ENCODE assay signal across 28 cellular contexts in the genomic region with DNA sequence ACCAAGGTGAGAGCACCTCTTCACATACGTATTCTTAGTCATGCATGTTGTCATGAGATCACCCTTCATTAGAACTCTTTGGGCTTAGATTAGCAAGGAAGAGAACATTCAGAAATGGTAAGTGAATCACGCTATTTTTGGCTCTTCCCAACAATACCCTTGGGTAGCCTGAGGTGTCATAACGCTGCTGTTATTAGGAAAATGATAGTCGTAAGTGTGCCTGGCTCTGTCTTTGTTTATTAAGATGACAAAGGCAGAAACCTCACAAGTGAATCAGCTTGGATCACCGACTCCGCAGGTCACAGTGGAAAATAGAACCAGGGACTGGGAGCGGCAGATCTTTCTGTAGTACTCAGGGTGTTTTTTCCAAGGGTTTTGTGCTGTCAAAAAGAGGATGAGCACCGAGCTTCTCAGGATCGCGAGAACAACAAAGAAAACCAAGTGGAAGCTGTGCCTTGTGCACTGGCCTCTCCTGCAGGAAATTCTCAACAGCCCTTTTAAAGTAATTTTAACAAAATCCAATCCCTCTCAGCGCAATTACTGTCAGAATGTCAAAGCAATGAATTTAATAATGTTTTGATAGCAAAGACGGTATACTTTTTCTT. TPM values are rescaled to one million over a fixed set of nuclear protein-coding genes. Genes with fewer than 3 reads are reported as not detected.
DNase-seq lines count a peak whose midpoint lies in the region; ATAC-seq and TF ChIP-seq lines count a peak whose summit lies in the region.
"Had no signal": no experiment of that assay in that cellular context is flagged by ENCODE, and none has a peak within 500 bp of the region (broad histone marks: within the 10 kb centered on the region; RNA-seq: fewer than 3 reads in every experiment).

No MANE protein-coding gene starts in this region.

- H3K27me3 ChIP-seq in GM23248 (replicated peaks; ENCODE audit: insufficient read depth) = no peaks in the 10 kb centered on the region
- H3K27me3 ChIP-seq in SJSA1 (replicated peaks) = no peaks in the 10 kb centered on the region
- no peaks in the 10 kb centered on the region for H3K27me3 ChIP-seq in gastroesophageal sphincter
- no peaks in the 10 kb centered on the region for H3K27me3 ChIP-seq in neuron (ENCODE audit: insufficient read depth, low read length)
- H3K27me3 ChIP-seq: BLaER1 had no signal

- no peak overlapping the region for H3K9ac ChIP-seq in GM23248
- H3K9ac ChIP-seq: BLaER1 had no signal

- no peaks in the 10 kb centered on the region for H3K9me2 ChIP-seq in GM23248 (ENCODE audit: insufficient read depth)

- no peak overlapping the region for H2AFZ ChIP-seq in GM23248
- H2AFZ ChIP-seq in neuron (ENCODE audit: low read depth, low read length) = peak overlapping the region; percentile 18

- WGBS in GM23248 (ENCODE audit: low coverage in 1 of 2, low lambda C conversion rate in 2 of 2, missing lambda C conversion rate in 2 of 2), 2 experiments = 62 to 66% methylated on average over 12 of the region's 12 CpGs
- 22 to 42% methylated on average over 10 to 12 of the region's 12 CpGs for WGBS in gastroesophageal sphincter (ENCODE audit: low coverage in 1 of 2), 2 donors

- ATAC-seq in gastroesophageal sphincter = peak; percentile 71
- no peak for ATAC-seq in GM18868 (IDR thresholded peaks at IDR 0.05; ENCODE audit: unreplicated experiment)
- ATAC-seq in HG03520 (IDR thresholded peaks at IDR 0.05; ENCODE audit: unreplicated experiment) = no peak
- no peak for ATAC-seq in HG03175 (IDR thresholded peaks at IDR 0.05; ENCODE audit: unreplicated experiment)
- ATAC-seq: heart right ventricle; left colon; stimulated activated memory B cell treated with anti-CD40 and anti-IgM and Interleukin-4, amounts not matched to agents 10 μg/mL and 1 μg/mL and 100 μg/mL, for 72 hours had no signal

- no peaks in the 10 kb centered on the region for H3F3A ChIP-seq in GM23248 (ENCODE audit: insufficient read depth)

- H3K4me3 ChIP-seq in GM23248 (no peak overlapping the region), SJSA1 (no peak overlapping the region), gastroesophageal sphincter (no peak overlapping the region), neuron (ENCODE audit: low read length) (no peak overlapping the region)
- H3K4me3 ChIP-seq: BLaER1, heart right ventricle had no signal

- in situ Hi-C loops in GM23248 (cut with MboI) = no loop called here

- H3K27ac ChIP-seq in GM23248 (no peak overlapping the region), SJSA1 (peak overlapping the region; percentile 70), gastroesophageal sphincter (peak overlapping the region in 1 of 4 donors; percentile 24)
- H3K27ac ChIP-seq: BLaER1, epithelial cell of prostate, heart right ventricle, HL-60, VCaP had no signal

- H3K79me2 ChIP-seq in GM23248 (ENCODE audit: insufficient read depth) = no peaks in the 10 kb centered on the region

- no peak for TF ChIP-seq EP300 in gastroesophageal sphincter (IDR thresholded peaks at IDR 0.05)

- peak; percentile 27 for DNase-seq in GM23248
- peak in 1 of 2 experiments; percentile 75 for DNase-seq in SJSA1 (ENCODE audit: low read depth in 1 of 2, low spot score in 2 of 2)
- no peak for DNase-seq in activated CD4-positive, CD25-positive, alpha-beta regulatory T cell treated with anti-CD3 and anti-CD28 coated beads, Interleukin-2, amount 50 U/mL, for 72 hours
- DNase-seq: activated CD4-positive, alpha-beta T cell treated with anti-CD3 and anti-CD28 coated beads, Interleukin-2, amount 10 ng/mL, durations not matched to agents 24 days and 14 days; activated gamma-delta T cell; activated naive CD8-positive, alpha-beta T cell treated with anti-CD3 and anti-CD28 coated beads, Interleukin-2, amount 10 ng/mL, durations not matched to agents 7 days and 5 days; activated T-cell treated with anti-CD3 and anti-CD28 coated beads, Interleukin-2, amount 50 U/mL, for 1 hour; COR-L47; GDM1; heart right ventricle; left colon; mammary epithelial cell; NCI-H1092; NCI-H187 treated with DMSO at 0.1 percent for 48 hours; NCI-H526 treated with DMSO at 0.1 percent for 48 hours; Right ventricle myocardium superior; stimulated activated CD4-positive, alpha-beta T cell treated with anti-CD3 and anti-CD28 coated beads, Interleukin-4, amount 100 ng/mL, for 4 hours had no signal

- TF ChIP-seq CTCF in gastroesophageal sphincter (IDR thresholded peaks at IDR 0.05) = no peak

- TF ChIP-seq POLR2A in gastroesophageal sphincter (IDR thresholded peaks at IDR 0.05) = no peak

- H4K20me1 ChIP-seq in GM23248 (ENCODE audit: insufficient read depth) = no peaks in the 10 kb centered on the region
- H4K20me1 ChIP-seq: BLaER1 had no signal

- H3K36me3 ChIP-seq in GM23248 (ENCODE audit: low read depth) = no peaks in the 10 kb centered on the region
- peaks cover 17% of the 10 kb centered on the region for H3K36me3 ChIP-seq in SJSA1
- no peaks in the 10 kb centered on the region for H3K36me3 ChIP-seq in gastroesophageal sphincter
- H3K36me3 ChIP-seq in neuron (ENCODE audit: insufficient read depth, low read length) = peaks cover 15% of the 10 kb centered on the region
- H3K36me3 ChIP-seq: heart right ventricle had no signal

- H3K4me1 ChIP-seq in GM23248 (ENCODE audit: insufficient read depth) = no peaks in the 10 kb centered on the region
- peaks cover 53% of the 10 kb centered on the region for H3K4me1 ChIP-seq in SJSA1 (replicated peaks)
- H3K4me1 ChIP-seq in gastroesophageal sphincter = no peaks in the 10 kb centered on the region
- peaks cover 31% of the 10 kb centered on the region for H3K4me1 ChIP-seq in neuron (ENCODE audit: insufficient read depth, low read length)
- H3K4me1 ChIP-seq: BLaER1, heart right ventricle had no signal

- H3K4me2 ChIP-seq in GM23248 (ENCODE audit: unreplicated experiment) = no peak overlapping the region
- H3K4me2 ChIP-seq: BLaER1 had no signal

- H3K9me3 ChIP-seq in GM23248 (ENCODE audit: low read depth) = no peaks in the 10 kb centered on the region
- no peaks in the 10 kb centered on the region for H3K9me3 ChIP-seq in SJSA1 (replicated peaks)
- H3K9me3 ChIP-seq in gastroesophageal sphincter = no peaks in the 10 kb centered on the region
- peaks cover 6% of the 10 kb centered on the region for H3K9me3 ChIP-seq in neuron (ENCODE audit: low read length)

RNA-seq across cellular contexts. Expression of gene HUNK, which starts 55.2 kb away (rescaled TPM):
- 1.3 and 2.5 TPM in 2 replicates for total RNA-seq in GM23248 (2014; rRNA removed; shearing (Covaris generic))
- 0.30 and 0.32 TPM in 2 replicates for polyA plus RNA-seq in GM23248 (2016; fragmentation: Nextera tagmentation; extraction: Ambion mirVana)
- total RNA-seq in SJSA1 (2014; rRNA removed; shearing (Covaris generic)) = 13.6 and 17.7 TPM in 2 replicates
- 1 to 10 TPM in 2 of 4 donors, under 1 TPM in 2; 0.47 to 1.7 (median 0.81) TPM for total RNA-seq in gastroesophageal sphincter
- total RNA-seq: LHCN-M2 had no signal
